Comparison of ENCODE assay signal across 11 cellular contexts in the genomic region with DNA sequence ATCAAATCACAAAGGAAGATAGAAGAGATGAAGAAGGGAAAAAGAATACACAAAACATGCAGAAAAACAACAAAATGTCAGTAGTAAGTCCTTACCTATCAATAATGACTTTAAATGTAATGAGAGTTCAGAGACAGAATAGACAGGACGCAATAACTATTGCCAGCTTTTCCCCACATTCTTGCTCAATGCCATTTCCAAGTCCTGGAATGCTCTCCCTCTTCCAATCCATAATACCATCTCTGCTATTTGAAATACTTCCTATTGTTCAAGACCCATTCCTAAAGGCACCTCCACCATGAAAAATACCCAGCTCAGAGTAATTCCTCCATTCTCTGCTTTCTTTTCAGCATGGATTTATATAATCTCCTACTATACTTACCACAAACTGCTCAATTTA. TPM values are rescaled to one million over a fixed set of nuclear protein-coding genes. Genes with fewer than 3 reads are reported as not detected.
"Had no signal": no experiment of that assay in that cellular context is flagged by ENCODE, and none has a peak within 500 bp of the region (broad histone marks: within the 10 kb centered on the region; RNA-seq: fewer than 3 reads in every experiment).

No MANE protein-coding gene starts in this region.

- H3K4me3 ChIP-seq: GM23248, HAP-1 had no signal

- H2AFZ ChIP-seq: GM23248 had no signal

- H3K36me3 ChIP-seq: HAP-1 had no signal

- H3K27ac ChIP-seq: GM23248, HL-60 had no signal

- H3K9ac ChIP-seq: GM23248 had no signal

- H3K9me3 ChIP-seq: HAP-1 had no signal

- DNase-seq: GM23248, GOT3, H7, HFFc6, KBM-7 had no signal

RNA-seq across cellular contexts. Expression of a gene that starts 33.4 kb away (rescaled TPM):
- total RNA-seq: GM23248, H4, H7, HepG2, HFFc6, HT1080 had no signal
- polyA plus RNA-seq: HepG2, IgD-negative memory B cell had no signal
